ENCODE assay signal across 1 cellular context in genomic region chr11:40178470-40178869, GRCh38.
TF ChIP-seq lines count a peak whose summit lies in the region.

No MANE protein-coding gene starts in this region.

TF ChIP-seq in SK-N-SH, 30 proteins besides CTCF, POLR2A, EP300 and RAD21 (continued from another document):
- no peak for TF ChIP-seq ZBTB33 (IDR thresholded peaks at IDR 0.05; ENCODE audit: borderline replicate concordance, low read depth)
- TF ChIP-seq FOSL2 (IDR thresholded peaks at IDR 0.05; ENCODE audit: borderline replicate concordance, low read depth) = no peak
- no peak for TF ChIP-seq NRF1 (IDR thresholded peaks at IDR 0.05; ENCODE audit: low read depth, low read length)
- no peak for TF ChIP-seq JUND (IDR thresholded peaks at IDR 0.05)
